In genomic region chr12:18966927-18967326, GRCh38 we compare ENCODE assay signal across 14 cellular contexts.
DNase-seq lines count a peak whose midpoint lies in the region; ATAC-seq, FAIRE-seq and TF ChIP-seq lines count a peak whose summit lies in the region.
"Had no signal": no experiment of that assay in that cellular context is flagged by ENCODE, and none has a peak within 500 bp of the region (broad histone marks: within the 10 kb centered on the region; RNA-seq: fewer than 3 reads in every experiment).

No MANE protein-coding gene starts in this region.

- H3K4me1 Mint-ChIP-seq in activated T-cell treated with anti-CD3 and anti-CD28 coated beads, Interleukin-2, amount 50 U/mL, for 24 hours (ENCODE audit: low read depth) = no peaks in the 10 kb centered on the region

- peaks cover 3% of the 10 kb centered on the region for H3K27me3 Mint-ChIP-seq in activated T-cell treated with anti-CD3 and anti-CD28 coated beads, Interleukin-2, amount 50 U/mL, for 24 hours
- H3K27me3 Mint-ChIP-seq: CD4-positive, CD25-positive, alpha-beta regulatory T cell had no signal

- H4K20me1 ChIP-seq in mammary epithelial cell (ENCODE audit: insufficient read depth, low read length) = no peaks in the 10 kb centered on the region
- H4K20me1 ChIP-seq: BLaER1 treated with 17β-estradiol and CSF1 and Interleukin-3, amounts not matched to agents 10 nM and 100 nM had no signal

- H2AFZ ChIP-seq in mammary epithelial cell (ENCODE audit: low read depth, low read length) = no peak overlapping the region
- H2AFZ ChIP-seq: GM23248 had no signal

- no peak overlapping the region for H3K27ac Mint-ChIP-seq in activated T-cell treated with anti-CD3 and anti-CD28 coated beads, Interleukin-2, amount 50 U/mL, for 24 hours

- no peak for DNase-seq in breast epithelium (ENCODE audit: low spot score in 2 of 2)
- DNase-seq in mammary epithelial cell = no peak
- no peak for DNase-seq in bronchial epithelial cell (ENCODE audit: low read depth)
- peak; percentile 16 for DNase-seq in iPS-NIHi7 (ENCODE audit: extremely low spot score)
- no peak for DNase-seq in activated T-cell treated with anti-CD3 and anti-CD28 coated beads, Interleukin-2, amount 50 U/mL, for 24 hours
- DNase-seq in GM10266 (ENCODE audit: extremely low spot score) = no peak
- DNase-seq: ACHN; CD4-positive, CD25-positive, alpha-beta regulatory T cell; DMS53; GF-D8; GM23248; H9 had no signal

- H3K9me3 ChIP-seq in breast epithelium (no peaks in the 10 kb centered on the region), mammary epithelial cell (replicated peaks; ENCODE audit: insufficient read depth, low read length) (no peaks in the 10 kb centered on the region)
- H3K9me3 ChIP-seq: BLaER1 treated with 17β-estradiol and CSF1 and Interleukin-3, amounts not matched to agents 10 nM and 100 nM had no signal

- H3K27ac ChIP-seq in breast epithelium = peak overlapping the region; percentile 19 to 71
- no peak overlapping the region for H3K27ac ChIP-seq in mammary epithelial cell (ENCODE audit: insufficient read depth, low read depth, low read length)
- H3K27ac ChIP-seq: BLaER1 treated with 17β-estradiol and CSF1 and Interleukin-3, amounts not matched to agents 10 nM and 100 nM; GM23248 had no signal

- intact Hi-C loops in breast epithelium (cut with DNase I; ENCODE audit: low total_unique reads) = no loop called here
- intact Hi-C loops in mammary epithelial cell (cut with micrococcal nuclease) = no loop called here

- H3K4me1 ChIP-seq in breast epithelium = no peaks in the 10 kb centered on the region
- H3K4me1 ChIP-seq in mammary epithelial cell (ENCODE audit: insufficient read depth, low read length) = peaks cover 7% of the 10 kb centered on the region
- H3K4me1 ChIP-seq: BLaER1 treated with 17β-estradiol and CSF1 and Interleukin-3, amounts not matched to agents 10 nM and 100 nM had no signal

- no peaks in the 10 kb centered on the region for H3K36me3 Mint-ChIP-seq in activated T-cell treated with anti-CD3 and anti-CD28 coated beads, Interleukin-2, amount 50 U/mL, for 24 hours (ENCODE audit: low read depth)
- H3K36me3 Mint-ChIP-seq: CD4-positive, CD25-positive, alpha-beta regulatory T cell had no signal

- no peaks in the 10 kb centered on the region for H3K9me3 Mint-ChIP-seq in activated T-cell treated with anti-CD3 and anti-CD28 coated beads, Interleukin-2, amount 50 U/mL, for 24 hours
- H3K9me3 Mint-ChIP-seq: H9 had no signal

- CTCF ChIA-PET in mammary epithelial cell (lab: Charles Lee; ENCODE audit: low non-redundant PET) = no interaction called here

- no peak overlapping the region for H3K4me2 ChIP-seq in mammary epithelial cell (ENCODE audit: insufficient read depth, low read depth, low read length)
- H3K4me2 ChIP-seq: BLaER1 treated with 17β-estradiol and CSF1 and Interleukin-3, amounts not matched to agents 10 nM and 100 nM had no signal

- TF ChIP-seq POLR2A in breast epithelium (IDR thresholded peaks at IDR 0.05) = no peak

- H3K36me3 ChIP-seq in breast epithelium (no peaks in the 10 kb centered on the region), mammary epithelial cell (ENCODE audit: insufficient read depth, low read length) (no peaks in the 10 kb centered on the region), bronchial epithelial cell (ENCODE audit: control insufficient read depth, insufficient read depth, low read length) (no peaks in the 10 kb centered on the region)
- H3K36me3 ChIP-seq: BLaER1 treated with 17β-estradiol and CSF1 and Interleukin-3, amounts not matched to agents 10 nM and 100 nM had no signal

- no peak overlapping the region for H3K4me3 ChIP-seq in breast epithelium
- no peak overlapping the region for H3K4me3 ChIP-seq in mammary epithelial cell (replicated peaks in 1 of 3; ENCODE audit: insufficient read depth in 1 of 3, low read depth in 2 of 3, low read length in 3 of 3)
- H3K4me3 ChIP-seq in bronchial epithelial cell (ENCODE audit: low read depth, low read length) = no peak overlapping the region
- H3K4me3 ChIP-seq: BLaER1 treated with 17β-estradiol and CSF1 and Interleukin-3, amounts not matched to agents 10 nM and 100 nM; GM23248 had no signal

- in situ Hi-C loops in mammary epithelial cell (cut with MboI; ENCODE audit: low sequenced_read_pairs in 2 of 2) = no loop called here

- no peak for ATAC-seq in GM21367 (IDR thresholded peaks at IDR 0.05; ENCODE audit: unreplicated experiment)

- no TSS peak for BruUV-seq in mammary epithelial cell (replicated peaks; lab: Mats Ljungman, UMichigan)

- no peaks in the 10 kb centered on the region for H3K27me3 ChIP-seq in breast epithelium
- H3K27me3 ChIP-seq in mammary epithelial cell (ENCODE audit: insufficient read depth, low read length) = no peaks in the 10 kb centered on the region
- H3K27me3 ChIP-seq in bronchial epithelial cell (ENCODE audit: control insufficient read depth, insufficient read depth, low read length) = no peaks in the 10 kb centered on the region
- H3K27me3 ChIP-seq: BLaER1 treated with 17β-estradiol and CSF1 and Interleukin-3, amounts not matched to agents 10 nM and 100 nM had no signal

- dilution Hi-C loops in mammary epithelial cell (cut with HindIII; ENCODE audit: low sequenced_read_pairs) = no loop called here

- no peak overlapping the region for H3K9ac ChIP-seq in mammary epithelial cell (ENCODE audit: insufficient read depth, low read length)
- H3K9ac ChIP-seq: BLaER1 treated with 17β-estradiol and CSF1 and Interleukin-3, amounts not matched to agents 10 nM and 100 nM; GM23248 had no signal

- no peak overlapping the region for H3K4me3 Mint-ChIP-seq in activated T-cell treated with anti-CD3 and anti-CD28 coated beads, Interleukin-2, amount 50 U/mL, for 24 hours
- H3K4me3 Mint-ChIP-seq: CD4-positive, CD25-positive, alpha-beta regulatory T cell; H9 had no signal

- TF ChIP-seq CTCF in breast epithelium (IDR thresholded peaks at IDR 0.05) (no peak), mammary epithelial cell (conservative IDR thresholded peaks at IDR 0.05 in 1 of 2, IDR thresholded peaks at IDR 0.05 in 1 of 2; ENCODE audit: extremely low read depth in 1 of 2, insufficient read depth in 1 of 2, low read depth in 1 of 2, low read length in 2 of 2) (no peak), bronchial epithelial cell (IDR thresholded peaks at IDR 0.05; ENCODE audit: insufficient read depth, low read length, severe bottlenecking) (no peak), GM10266 (IDR thresholded peaks at IDR 0.05; ENCODE audit: control insufficient read depth, insufficient read depth, low read depth, missing control alignments) (no peak)

- peak; percentile 7 for FAIRE-seq in bronchial epithelial cell (lab: Jason Lieb, UNC)

- peaks cover 11% of the 10 kb centered on the region for H3K79me2 ChIP-seq in mammary epithelial cell (ENCODE audit: insufficient read depth, low read length)

- 97% methylated on average over 3 of the region's 3 CpGs for WGBS in mammary epithelial cell (ENCODE audit: low coverage, missing lambda C conversion rate)
